30 cellular contexts compared by ENCODE assay signal in genomic region chr4:67162692-67163091, GRCh38.
"Had no signal": no experiment of that assay in that cellular context is flagged by ENCODE, and none has a peak within 500 bp of the region (broad histone marks: within the 10 kb centered on the region; RNA-seq: fewer than 3 reads in every experiment).

No MANE protein-coding gene starts in this region.

- H3K4me3 ChIP-seq: adrenal gland, body of pancreas, breast epithelium had no signal

- H3K9me3 ChIP-seq: adrenal gland, body of pancreas, breast epithelium had no signal

- H3K27ac ChIP-seq: adrenal gland, body of pancreas, brain microvascular endothelial cell, breast epithelium, VCaP had no signal

- FAIRE-seq: astrocyte, TTC549 had no signal

- H3K4me1 ChIP-seq: adrenal gland, body of pancreas, breast epithelium had no signal

- H3K27me3 ChIP-seq: adrenal gland, body of pancreas, brain microvascular endothelial cell, breast epithelium had no signal

- ATAC-seq: activated CD8-positive, alpha-beta T cell treated with anti-CD3 and anti-CD28 coated beads for 36 hours; activated naive CD4-positive, alpha-beta T cell treated with anti-CD3 and anti-CD28 coated beads, Interleukin-2, amount 50 U/mL, for 72 hours; body of pancreas had no signal

- H3K36me3 ChIP-seq: adrenal gland, brain microvascular endothelial cell, breast epithelium had no signal

- DNase-seq: activated B cell treated with CpG ODN at 0.5 μM for 24 hours; activated CD4-positive, alpha-beta memory T cell treated with anti-CD3 and anti-CD28 coated beads for 36 hours; activated CD4-positive, alpha-beta T cell treated with anti-CD3 and anti-CD28 coated beads for 4 hours; activated CD4-positive, alpha-beta T cell treated with anti-CD3 and anti-CD28 coated beads, Interleukin-2, amount 10 ng/mL, durations not matched to agents 24 days and 14 days; activated CD4-positive, alpha-beta T cell treated with anti-CD3 and anti-CD28 coated beads, Interleukin-2, amount 50 U/mL, for 1 hour; activated CD4-positive, alpha-beta T cell treated with anti-CD3 and anti-CD28 coated beads, Interleukin-2, amount 50 U/mL, for 4 hours; activated CD4-positive, CD25-positive, alpha-beta regulatory T cell treated with anti-CD3 and anti-CD28 coated beads, Interleukin-2, amount 50 U/mL, for 72 hours; activated CD8-positive, alpha-beta memory T cell treated with anti-CD3 and anti-CD28 coated beads, Interleukin-2, amount 50 U/mL, for 48 hours; activated CD8-positive, alpha-beta T cell treated with anti-CD3 and anti-CD28 coated beads for 36 hours; activated effector memory CD4-positive, alpha-beta T cell treated with Interleukin-2 at 50 U/mL for 16 hours; activated gamma-delta T cell; activated naive CD4-positive, alpha-beta T cell; activated naive CD4-positive, alpha-beta T cell treated with anti-CD3 and anti-CD28 coated beads for 36 hours; activated naive CD4-positive, alpha-beta T cell treated with anti-CD3 and anti-CD28 coated beads, Interleukin-2, amount 50 U/mL, for 16 hours; activated naive CD8-positive, alpha-beta T cell treated with anti-CD3 and anti-CD28 coated beads for 36 hours; activated T-cell treated with anti-CD3 and anti-CD28 coated beads, Interleukin-2, amount 50 U/mL, for 24 hours; activated T-cell treated with anti-CD3 and anti-CD28 coated beads, Interleukin-2, amount 50 U/mL, for 48 hours; adrenal gland; amniotic stem cell; aorta; body of pancreas; brain microvascular endothelial cell; central memory CD4-positive, alpha-beta T cell; T-helper 2 cell; T-helper 9 cell had no signal
